28 cellular contexts compared by ENCODE assay signal in genomic region chrX:49193542-49193964, GRCh38. TPM values are rescaled to one million over a fixed set of nuclear protein-coding genes. Genes with fewer than 3 reads are reported as not detected.
DNase-seq lines count a peak whose midpoint lies in the region; ATAC-seq, FAIRE-seq and TF ChIP-seq lines count a peak whose summit lies in the region.
"Had no signal": no experiment of that assay in that cellular context is flagged by ENCODE, and none has a peak within 500 bp of the region (broad histone marks: within the 10 kb centered on the region; RNA-seq: fewer than 3 reads in every experiment).

No MANE protein-coding gene starts in this region.

- H3K36me3 ChIP-seq in CD8-positive, alpha-beta T cell (ENCODE audit: insufficient read depth, low read length) = no peaks in the 10 kb centered on the region
- H3K36me3 ChIP-seq: breast epithelium, left lung, transverse colon had no signal

- H3K4me1 Mint-ChIP-seq in activated CD4-positive, alpha-beta T cell treated with anti-CD3 and anti-CD28 coated beads, Interleukin-2, amount 10 ng/mL, durations not matched to agents 7 days and 5 days = peaks cover 45% of the 10 kb centered on the region
- peaks cover 32% of the 10 kb centered on the region for H3K4me1 Mint-ChIP-seq in CD8-positive, alpha-beta T cell (ENCODE audit: low read depth)
- H3K4me1 Mint-ChIP-seq in activated CD4-positive, alpha-beta memory T cell treated with anti-CD3 and anti-CD28 coated beads, Interleukin-2, amount 10 ng/mL, durations not matched to agents 7 days and 5 days = peaks cover 41% of the 10 kb centered on the region
- H3K4me1 Mint-ChIP-seq in brain = peaks cover 26% of the 10 kb centered on the region

- H3K36me3 Mint-ChIP-seq in activated CD4-positive, alpha-beta T cell treated with anti-CD3 and anti-CD28 coated beads, Interleukin-2, amount 10 ng/mL, durations not matched to agents 7 days and 5 days (ENCODE audit: low read depth) = peaks cover 2% of the 10 kb centered on the region
- peaks cover 3% of the 10 kb centered on the region for H3K36me3 Mint-ChIP-seq in CD8-positive, alpha-beta T cell
- peaks cover 2% of the 10 kb centered on the region for H3K36me3 Mint-ChIP-seq in activated CD4-positive, alpha-beta memory T cell treated with anti-CD3 and anti-CD28 coated beads, Interleukin-2, amount 10 ng/mL, durations not matched to agents 7 days and 5 days (ENCODE audit: low read depth)
- H3K36me3 Mint-ChIP-seq in brain = no peaks in the 10 kb centered on the region
- H3K36me3 Mint-ChIP-seq: naive B cell had no signal

- peaks cover 6% of the 10 kb centered on the region for H3K27me3 Mint-ChIP-seq in activated CD4-positive, alpha-beta T cell treated with anti-CD3 and anti-CD28 coated beads, Interleukin-2, amount 10 ng/mL, durations not matched to agents 7 days and 5 days
- no peaks in the 10 kb centered on the region for H3K27me3 Mint-ChIP-seq in CD8-positive, alpha-beta T cell (ENCODE audit: low read depth)
- peaks cover 5% of the 10 kb centered on the region for H3K27me3 Mint-ChIP-seq in activated CD4-positive, alpha-beta memory T cell treated with anti-CD3 and anti-CD28 coated beads, Interleukin-2, amount 10 ng/mL, durations not matched to agents 7 days and 5 days
- no peaks in the 10 kb centered on the region for H3K27me3 Mint-ChIP-seq in brain

- POLR2A ChIA-PET in activated CD4-positive, alpha-beta T cell treated with anti-CD3 and anti-CD28 coated beads, Interleukin-2, amount 10 ng/mL, durations not matched to agents 7 days and 5 days (lab: Charles Lee) = interaction anchor here (1.3 kb wide), 1 partner anchor 74 kb away, joined by 3 read pairs; no protein-coding TSS in a partner anchor
- POLR2A ChIA-PET in CD8-positive, alpha-beta T cell (lab: Charles Lee) = interaction anchor here (1.0 to 1.3 kb wide), 3 partner anchors 27 to 561 kb away, joined by 3 read pairs; no protein-coding TSS in a partner anchor
- POLR2A ChIA-PET in activated CD4-positive, alpha-beta memory T cell treated with anti-CD3 and anti-CD28 coated beads, Interleukin-2, amount 10 ng/mL, durations not matched to agents 7 days and 5 days (lab: Charles Lee) = interaction anchor here (1.1 to 5.0 kb wide), 4 partner anchors 27 to 79 kb away, joined by 3 to 30 read pairs (median 4); no protein-coding TSS in a partner anchor

- H3K4me1 ChIP-seq in CD8-positive, alpha-beta T cell (ENCODE audit: insufficient read depth, low read length) = peaks cover 15% of the 10 kb centered on the region
- H3K4me1 ChIP-seq: breast epithelium had no signal

- H3K27ac Mint-ChIP-seq in activated CD4-positive, alpha-beta T cell treated with anti-CD3 and anti-CD28 coated beads, Interleukin-2, amount 10 ng/mL, durations not matched to agents 7 days and 5 days = peak overlapping the region; percentile 77
- H3K27ac Mint-ChIP-seq in CD8-positive, alpha-beta T cell = peak overlapping the region; percentile 60
- peak overlapping the region; percentile 63 for H3K27ac Mint-ChIP-seq in activated CD4-positive, alpha-beta memory T cell treated with anti-CD3 and anti-CD28 coated beads, Interleukin-2, amount 10 ng/mL, durations not matched to agents 7 days and 5 days
- peak overlapping the region in 3 of 5 experiments; percentile 42 to 55 (median 49) for H3K27ac Mint-ChIP-seq in brain

- ATAC-seq in CD8-positive, alpha-beta T cell = no peak
- ATAC-seq: A549, left lung had no signal

- H3K27ac ChIP-seq in CD8-positive, alpha-beta T cell (ENCODE audit: low read depth, low read length) = no peak overlapping the region
- H3K27ac ChIP-seq: A549, breast epithelium, HL-60, left lung, transverse colon had no signal

- no peak overlapping the region for H3K4me3 ChIP-seq in CD8-positive, alpha-beta T cell (ENCODE audit: low read depth, low read length)
- H3K4me3 ChIP-seq: A549, breast epithelium, left lung, transverse colon had no signal

- intact Hi-C loops in CD8-positive, alpha-beta T cell (cut with DNase I, micrococcal nuclease) = loop anchor here (1.0 to 10.0 kb wide), 5 partner anchors 39 to 1576 kb away; partner anchors contain the start of genes CACNA1F (in 1 of the 2), GPKOW (in 1 of the 2), SYN1 (in 1 of the 2) and USP27X (in 1 of the 2)

- FAIRE-seq in RCC 7860 (lab: Jason Lieb, UNC) = no peak
- FAIRE-seq: small intestine had no signal

- TF ChIP-seq CTCF in CD8-positive, alpha-beta T cell (IDR thresholded peaks at IDR 0.05) = no peak
- TF ChIP-seq CTCF in brain (conservative IDR thresholded peaks at IDR 0.05) = no peak

- H3K4me3 Mint-ChIP-seq in activated CD4-positive, alpha-beta T cell treated with anti-CD3 and anti-CD28 coated beads, Interleukin-2, amount 10 ng/mL, durations not matched to agents 7 days and 5 days = no peak overlapping the region
- H3K4me3 Mint-ChIP-seq in CD8-positive, alpha-beta T cell = no peak overlapping the region
- H3K4me3 Mint-ChIP-seq in activated CD4-positive, alpha-beta memory T cell treated with anti-CD3 and anti-CD28 coated beads, Interleukin-2, amount 10 ng/mL, durations not matched to agents 7 days and 5 days = no peak overlapping the region
- peak overlapping the region in 2 of 5 experiments; percentile 28 to 30 for H3K4me3 Mint-ChIP-seq in brain

- H3K27me3 ChIP-seq in CD8-positive, alpha-beta T cell (ENCODE audit: insufficient read depth, low read length) = no peaks in the 10 kb centered on the region
- H3K27me3 ChIP-seq: left lung, transverse colon had no signal

- CTCF ChIA-PET in activated CD4-positive, alpha-beta T cell treated with anti-CD3 and anti-CD28 coated beads, Interleukin-2, amount 10 ng/mL, durations not matched to agents 7 days and 5 days (lab: Charles Lee) = interaction anchor here (0.9 to 1.6 kb wide), 4 partner anchors 9 to 77 kb away, joined by 3 to 4 read pairs (median 4); partner anchors contain the start of gene PPP1R3F
- CTCF ChIA-PET in CD8-positive, alpha-beta T cell (lab: Charles Lee) = interaction anchor here (0.6 to 2.7 kb wide), 11 partner anchors 14 to 560 kb away, joined by 3 to 8 read pairs (median 4); no protein-coding TSS in a partner anchor
- CTCF ChIA-PET in activated CD4-positive, alpha-beta memory T cell treated with anti-CD3 and anti-CD28 coated beads, Interleukin-2, amount 10 ng/mL, durations not matched to agents 7 days and 5 days (lab: Charles Lee) = interaction anchor here (1.6 to 2.1 kb wide), 13 partner anchors 21 to 563 kb away, joined by 4 to 20 read pairs (median 6); partner anchors contain the start of genes CCDC22, FOXP3 and PPP1R3F

- H3K9me3 Mint-ChIP-seq in activated CD4-positive, alpha-beta T cell treated with anti-CD3 and anti-CD28 coated beads, Interleukin-2, amount 10 ng/mL, durations not matched to agents 7 days and 5 days = no peaks in the 10 kb centered on the region
- H3K9me3 Mint-ChIP-seq in CD8-positive, alpha-beta T cell = no peaks in the 10 kb centered on the region
- H3K9me3 Mint-ChIP-seq in activated CD4-positive, alpha-beta memory T cell treated with anti-CD3 and anti-CD28 coated beads, Interleukin-2, amount 10 ng/mL, durations not matched to agents 7 days and 5 days = no peaks in the 10 kb centered on the region
- H3K9me3 Mint-ChIP-seq in brain = peaks cover 0 to 22% (median 3%) of the 10 kb centered on the region in 5 experiments

- no peaks in the 10 kb centered on the region for H3K9me3 ChIP-seq in CD8-positive, alpha-beta T cell (ENCODE audit: low read length)
- H3K9me3 ChIP-seq: A549, breast epithelium, left lung, SK-N-SH, transverse colon had no signal

- no peak for DNase-seq in activated CD4-positive, alpha-beta T cell treated with anti-CD3 and anti-CD28 coated beads, Interleukin-2, amount 10 ng/mL, durations not matched to agents 7 days and 5 days
- DNase-seq in activated CD4-positive, alpha-beta T cell treated with anti-CD3 and anti-CD28 coated beads for 48 hours = no peak
- DNase-seq in CD8-positive, alpha-beta T cell = no peak
- peak; percentile 25 for DNase-seq in activated CD4-positive, alpha-beta memory T cell treated with anti-CD3 and anti-CD28 coated beads, Interleukin-2, amount 10 ng/mL, durations not matched to agents 7 days and 5 days
- DNase-seq in NCI-H345 (lab: John Stamatoyannopoulos, UW) (no peak), hypothalamus (lab: John Stamatoyannopoulos, UW) (no peak), RCC 7860 (ENCODE audit: low spot score) (no peak)
- DNase-seq: activated CD4-positive, CD25-positive, alpha-beta regulatory T cell; activated effector memory CD4-positive, alpha-beta T cell treated with Interleukin-2 at 50 U/mL for 16 hours; AML-193; Kasumi-1; left lung; naive B cell; NCI-H1436 treated with DMSO at 0.1 percent for 48 hours; NCI-H2107; NCI-H446 treated with DMSO at 0.1 percent for 48 hours; OCI-M1; retina; SK-N-SH; small intestine; transverse colon had no signal

RNA-seq across cellular contexts. Expression of gene SYP, which starts 6.4 kb away (rescaled TPM):
- 1 to 10 TPM; 2.5 to 2.7 TPM for total RNA-seq in activated CD4-positive, alpha-beta T cell treated with anti-CD3 and anti-CD28 coated beads, Interleukin-2, amount 10 ng/mL, durations not matched to agents 7 days and 5 days
- under 1 TPM; 0.44 to 0.65 TPM for total RNA-seq in CD8-positive, alpha-beta T cell
- 1 to 10 TPM; 1.1 to 1.2 TPM for total RNA-seq in activated CD4-positive, alpha-beta memory T cell treated with anti-CD3 and anti-CD28 coated beads, Interleukin-2, amount 10 ng/mL, durations not matched to agents 7 days and 5 days
- 207 TPM for polyA plus RNA-seq in brain (ENCODE audit: insufficient read depth, low read depth, low replicate concordance)

RNA-seq across cellular contexts. Expression of gene PRICKLE3, which starts 7.4 kb away (rescaled TPM):
- 10 to 100 TPM; 13.7 to 17.6 TPM for total RNA-seq in activated CD4-positive, alpha-beta T cell treated with anti-CD3 and anti-CD28 coated beads, Interleukin-2, amount 10 ng/mL, durations not matched to agents 7 days and 5 days
- total RNA-seq in CD8-positive, alpha-beta T cell = 1 to 10 TPM in 1 of 2 experiments, under 1 TPM in 1; 0.98 to 1.5 TPM
- 10 to 100 TPM; 19.0 to 20.3 TPM for total RNA-seq in activated CD4-positive, alpha-beta memory T cell treated with anti-CD3 and anti-CD28 coated beads, Interleukin-2, amount 10 ng/mL, durations not matched to agents 7 days and 5 days
- 2.1 TPM for polyA plus RNA-seq in brain (ENCODE audit: insufficient read depth, low read depth, low replicate concordance)

RNA-seq across cellular contexts. Expression of gene PLP2, which starts 21.9 kb away (rescaled TPM):
- total RNA-seq in activated CD4-positive, alpha-beta T cell treated with anti-CD3 and anti-CD28 coated beads, Interleukin-2, amount 10 ng/mL, durations not matched to agents 7 days and 5 days = 100 to 1,000 TPM; 245 to 270 TPM
- 10 to 100 TPM; 95.9 to 96.4 TPM for total RNA-seq in CD8-positive, alpha-beta T cell
- 100 to 1,000 TPM; 267 to 273 TPM for total RNA-seq in activated CD4-positive, alpha-beta memory T cell treated with anti-CD3 and anti-CD28 coated beads, Interleukin-2, amount 10 ng/mL, durations not matched to agents 7 days and 5 days
- 164 TPM for polyA plus RNA-seq in brain (ENCODE audit: insufficient read depth, low read depth, low replicate concordance)

RNA-seq across cellular contexts. Expression of gene MAGIX, which starts 31.0 kb away (rescaled TPM):
- 1 to 10 TPM; 1.9 to 2.8 TPM for total RNA-seq in activated CD4-positive, alpha-beta T cell treated with anti-CD3 and anti-CD28 coated beads, Interleukin-2, amount 10 ng/mL, durations not matched to agents 7 days and 5 days
- under 1 TPM; 0.31 to 0.84 TPM for total RNA-seq in CD8-positive, alpha-beta T cell
- total RNA-seq in activated CD4-positive, alpha-beta memory T cell treated with anti-CD3 and anti-CD28 coated beads, Interleukin-2, amount 10 ng/mL, durations not matched to agents 7 days and 5 days = 1 to 10 TPM; 1.6 to 2.0 TPM
- 9.1 TPM for polyA plus RNA-seq in brain (ENCODE audit: insufficient read depth, low read depth, low replicate concordance)

RNA-seq across cellular contexts. Expression of gene CACNA1F, which starts 39.6 kb away (rescaled TPM):
- under 1 TPM; 0.12 to 0.33 TPM for total RNA-seq in activated CD4-positive, alpha-beta T cell treated with anti-CD3 and anti-CD28 coated beads, Interleukin-2, amount 10 ng/mL, durations not matched to agents 7 days and 5 days
- under 1 TPM; 0.84 to 0.86 TPM for total RNA-seq in CD8-positive, alpha-beta T cell
- under 1 TPM; 0.50 to 0.93 TPM for total RNA-seq in activated CD4-positive, alpha-beta memory T cell treated with anti-CD3 and anti-CD28 coated beads, Interleukin-2, amount 10 ng/mL, durations not matched to agents 7 days and 5 days
- polyA plus RNA-seq in brain (ENCODE audit: insufficient read depth, low read depth, low replicate concordance) = 1.4 TPM
- total RNA-seq: endothelial cell of umbilical vein, osteocyte had no signal
- polyA plus RNA-seq: A549, endothelial cell of umbilical vein, fibroblast of lung, SK-N-SH had no signal

Comparison
In these comparisons a context has a peak if more than half of its experiments do, and no peak if none do; other contexts are left out.
1. RNA of gene PRICKLE3, which starts 7.4 kb away (total RNA-seq): 19.0 to 20.3 TPM in activated CD4-positive, alpha-beta memory T cell treated with anti-CD3 and anti-CD28 coated beads, Interleukin-2, amount 10 ng/mL, durations not matched to agents 7 days and 5 days and 13.7 to 17.6 TPM in activated CD4-positive, alpha-beta T cell treated with anti-CD3 and anti-CD28 coated beads, Interleukin-2, amount 10 ng/mL, durations not matched to agents 7 days and 5 days; 0.98 to 1.5 TPM in CD8-positive, alpha-beta T cell; every median in the first group is over 4 times any median in the second.
2. Peak in every context shown above with its lines, with median percentiles within 50 percentile points of each other: H3K27ac Mint-ChIP-seq.